1 cellular context compared by ENCODE assay signal in the genomic region with DNA sequence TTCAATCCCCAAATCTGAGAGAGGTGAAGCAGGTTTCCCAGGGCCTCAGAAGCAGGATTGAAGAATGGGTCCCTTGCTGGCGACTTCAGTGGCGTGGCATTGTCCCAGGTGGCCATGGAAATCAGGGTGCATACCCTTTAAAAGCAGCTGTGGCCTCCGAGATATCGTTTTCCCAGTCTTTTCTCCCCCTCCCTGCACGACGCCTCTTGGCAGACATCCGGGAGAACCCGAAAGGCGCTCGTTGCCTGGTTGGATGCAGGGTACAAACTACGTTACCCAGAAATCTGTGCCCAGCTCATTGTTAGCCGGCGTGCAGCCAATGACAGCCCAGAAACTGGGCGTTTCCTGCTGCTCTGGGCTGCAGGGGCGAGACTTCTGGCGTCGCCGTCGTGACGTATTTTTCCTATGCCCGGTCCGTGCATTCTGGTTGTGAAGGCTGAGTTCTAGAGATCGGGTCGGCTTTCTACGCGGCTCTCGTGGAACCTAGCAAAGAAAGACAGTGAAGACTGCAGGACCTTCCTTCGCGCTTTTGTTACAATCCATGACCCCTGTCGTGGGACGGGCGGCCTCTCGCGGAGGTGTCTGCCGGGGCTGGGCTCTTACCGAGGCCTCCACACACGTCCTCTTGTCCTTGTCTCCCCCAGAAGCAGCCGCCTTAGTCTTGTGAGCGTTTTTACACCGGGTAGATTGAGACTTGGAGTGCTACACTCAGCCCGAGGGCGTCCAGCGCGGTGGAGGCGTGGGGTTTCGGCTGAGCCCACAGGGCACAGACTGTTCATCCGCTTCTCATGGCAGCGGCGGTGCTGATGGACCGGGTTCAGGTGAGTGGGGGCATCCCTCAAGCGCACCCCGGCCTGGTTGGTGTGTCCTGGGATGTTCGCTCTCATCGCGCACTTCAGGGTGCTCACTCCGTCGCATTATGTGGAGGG.
TF ChIP-seq lines count a peak whose summit lies in the region.

A gene (plus strand): TSS at position 395 of the 929 bp plus-strand sequence. CDS start 394 bp downstream, at position 789.

TF ChIP-seq in HepG2, 621 proteins besides CTCF, POLR2A, EP300 and RAD21 (continued from another document and continues in another):
- TF ChIP-seq, protein P1, sequence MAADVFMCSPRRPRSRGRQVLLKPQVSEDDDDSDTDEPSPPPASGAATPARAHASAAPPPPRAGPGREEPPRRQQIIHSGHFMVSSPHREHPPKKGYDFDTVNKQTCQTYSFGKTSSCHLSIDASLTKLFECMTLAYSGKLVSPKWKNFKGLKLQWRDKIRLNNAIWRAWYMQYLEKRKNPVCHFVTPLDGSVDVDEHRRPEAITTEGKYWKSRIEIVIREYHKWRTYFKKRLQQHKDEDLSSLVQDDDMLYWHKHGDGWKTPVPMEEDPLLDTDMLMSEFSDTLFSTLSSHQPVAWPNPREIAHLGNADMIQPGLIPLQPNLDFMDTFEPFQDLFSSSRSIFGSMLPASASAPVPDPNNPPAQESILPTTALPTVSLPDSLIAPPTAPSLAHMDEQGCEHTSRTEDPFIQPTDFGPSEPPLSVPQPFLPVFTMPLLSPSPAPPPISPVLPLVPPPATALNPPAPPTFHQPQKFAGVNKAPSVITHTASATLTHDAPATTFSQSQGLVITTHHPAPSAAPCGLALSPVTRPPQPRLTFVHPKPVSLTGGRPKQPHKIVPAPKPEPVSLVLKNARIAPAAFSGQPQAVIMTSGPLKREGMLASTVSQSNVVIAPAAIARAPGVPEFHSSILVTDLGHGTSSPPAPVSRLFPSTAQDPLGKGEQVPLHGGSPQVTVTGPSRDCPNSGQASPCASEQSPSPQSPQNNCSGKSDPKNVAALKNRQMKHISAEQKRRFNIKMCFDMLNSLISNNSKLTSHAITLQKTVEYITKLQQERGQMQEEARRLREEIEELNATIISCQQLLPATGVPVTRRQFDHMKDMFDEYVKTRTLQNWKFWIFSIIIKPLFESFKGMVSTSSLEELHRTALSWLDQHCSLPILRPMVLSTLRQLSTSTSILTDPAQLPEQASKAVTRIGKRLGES (CRISPR knock-in tag; IDR thresholded peaks at IDR 0.05; ENCODE audit: borderline replicate concordance), result no peak
- TF ChIP-seq, protein P2, sequence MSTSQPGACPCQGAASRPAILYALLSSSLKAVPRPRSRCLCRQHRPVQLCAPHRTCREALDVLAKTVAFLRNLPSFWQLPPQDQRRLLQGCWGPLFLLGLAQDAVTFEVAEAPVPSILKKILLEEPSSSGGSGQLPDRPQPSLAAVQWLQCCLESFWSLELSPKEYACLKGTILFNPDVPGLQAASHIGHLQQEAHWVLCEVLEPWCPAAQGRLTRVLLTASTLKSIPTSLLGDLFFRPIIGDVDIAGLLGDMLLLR (CRISPR knock-in tag; IDR thresholded peaks at IDR 0.05), result no peak
- no peak for TF ChIP-seq ZBTB1 (CRISPR knock-in tag; IDR thresholded peaks at IDR 0.05; ENCODE audit: borderline replicate concordance)
- TF ChIP-seq ZNF747 (CRISPR knock-in tag; IDR thresholded peaks at IDR 0.05; ENCODE audit: borderline replicate concordance), result no peak
- TF ChIP-seq ZKSCAN1 (IDR thresholded peaks at IDR 0.05; ENCODE audit: low read length), result no peak
- no peak for TF ChIP-seq ZNF333 (CRISPR knock-in tag; IDR thresholded peaks at IDR 0.05; ENCODE audit: borderline replicate concordance)
- TF ChIP-seq ZFP82 (CRISPR knock-in tag; IDR thresholded peaks at IDR 0.05; ENCODE audit: borderline replicate concordance), result no peak
- TF ChIP-seq, protein P3, sequence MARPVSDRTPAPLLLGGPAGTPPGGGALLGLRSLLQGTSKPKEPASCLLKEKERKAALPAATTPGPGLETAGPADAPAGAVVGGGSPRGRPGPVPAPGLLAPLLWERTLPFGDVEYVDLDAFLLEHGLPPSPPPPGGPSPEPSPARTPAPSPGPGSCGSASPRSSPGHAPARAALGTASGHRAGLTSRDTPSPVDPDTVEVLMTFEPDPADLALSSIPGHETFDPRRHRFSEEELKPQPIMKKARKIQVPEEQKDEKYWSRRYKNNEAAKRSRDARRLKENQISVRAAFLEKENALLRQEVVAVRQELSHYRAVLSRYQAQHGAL (CRISPR knock-in tag; IDR thresholded peaks at IDR 0.05; ENCODE audit: not compliant biosample characterization), result no peak
- TF ChIP-seq, protein P4, sequence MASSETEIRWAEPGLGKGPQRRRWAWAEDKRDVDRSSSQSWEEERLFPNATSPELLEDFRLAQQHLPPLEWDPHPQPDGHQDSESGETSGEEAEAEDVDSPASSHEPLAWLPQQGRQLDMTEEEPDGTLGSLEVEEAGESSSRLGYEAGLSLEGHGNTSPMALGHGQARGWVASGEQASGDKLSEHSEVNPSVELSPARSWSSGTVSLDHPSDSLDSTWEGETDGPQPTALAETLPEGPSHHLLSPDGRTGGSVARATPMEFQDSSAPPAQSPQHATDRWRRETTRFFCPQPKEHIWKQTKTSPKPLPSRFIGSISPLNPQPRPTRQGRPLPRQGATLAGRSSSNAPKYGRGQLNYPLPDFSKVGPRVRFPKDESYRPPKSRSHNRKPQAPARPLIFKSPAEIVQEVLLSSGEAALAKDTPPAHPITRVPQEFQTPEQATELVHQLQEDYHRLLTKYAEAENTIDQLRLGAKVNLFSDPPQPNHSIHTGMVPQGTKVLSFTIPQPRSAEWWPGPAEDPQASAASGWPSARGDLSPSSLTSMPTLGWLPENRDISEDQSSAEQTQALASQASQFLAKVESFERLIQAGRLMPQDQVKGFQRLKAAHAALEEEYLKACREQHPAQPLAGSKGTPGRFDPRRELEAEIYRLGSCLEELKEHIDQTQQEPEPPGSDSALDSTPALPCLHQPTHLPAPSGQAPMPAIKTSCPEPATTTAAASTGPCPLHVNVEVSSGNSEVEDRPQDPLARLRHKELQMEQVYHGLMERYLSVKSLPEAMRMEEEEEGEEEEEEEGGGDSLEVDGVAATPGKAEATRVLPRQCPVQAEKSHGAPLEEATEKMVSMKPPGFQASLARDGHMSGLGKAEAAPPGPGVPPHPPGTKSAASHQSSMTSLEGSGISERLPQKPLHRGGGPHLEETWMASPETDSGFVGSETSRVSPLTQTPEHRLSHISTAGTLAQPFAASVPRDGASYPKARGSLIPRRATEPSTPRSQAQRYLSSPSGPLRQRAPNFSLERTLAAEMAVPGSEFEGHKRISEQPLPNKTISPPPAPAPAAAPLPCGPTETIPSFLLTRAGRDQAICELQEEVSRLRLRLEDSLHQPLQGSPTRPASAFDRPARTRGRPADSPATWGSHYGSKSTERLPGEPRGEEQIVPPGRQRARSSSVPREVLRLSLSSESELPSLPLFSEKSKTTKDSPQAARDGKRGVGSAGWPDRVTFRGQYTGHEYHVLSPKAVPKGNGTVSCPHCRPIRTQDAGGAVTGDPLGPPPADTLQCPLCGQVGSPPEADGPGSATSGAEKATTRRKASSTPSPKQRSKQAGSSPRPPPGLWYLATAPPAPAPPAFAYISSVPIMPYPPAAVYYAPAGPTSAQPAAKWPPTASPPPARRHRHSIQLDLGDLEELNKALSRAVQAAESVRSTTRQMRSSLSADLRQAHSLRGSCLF (CRISPR knock-in tag; IDR thresholded peaks at IDR 0.05; ENCODE audit: borderline replicate concordance), result no peak
- TF ChIP-seq ZFP36L2 (CRISPR knock-in tag; IDR thresholded peaks at IDR 0.05), result no peak
- no peak for TF ChIP-seq ZNF563 (CRISPR knock-in tag; IDR thresholded peaks at IDR 0.05)
- TF ChIP-seq POLR2G (IDR thresholded peaks at IDR 0.05; ENCODE audit: low read depth, low read length), result peak; percentile 85
- no peak for TF ChIP-seq TEAD2 (CRISPR knock-in tag; IDR thresholded peaks at IDR 0.05)
- TF ChIP-seq, protein P5, sequence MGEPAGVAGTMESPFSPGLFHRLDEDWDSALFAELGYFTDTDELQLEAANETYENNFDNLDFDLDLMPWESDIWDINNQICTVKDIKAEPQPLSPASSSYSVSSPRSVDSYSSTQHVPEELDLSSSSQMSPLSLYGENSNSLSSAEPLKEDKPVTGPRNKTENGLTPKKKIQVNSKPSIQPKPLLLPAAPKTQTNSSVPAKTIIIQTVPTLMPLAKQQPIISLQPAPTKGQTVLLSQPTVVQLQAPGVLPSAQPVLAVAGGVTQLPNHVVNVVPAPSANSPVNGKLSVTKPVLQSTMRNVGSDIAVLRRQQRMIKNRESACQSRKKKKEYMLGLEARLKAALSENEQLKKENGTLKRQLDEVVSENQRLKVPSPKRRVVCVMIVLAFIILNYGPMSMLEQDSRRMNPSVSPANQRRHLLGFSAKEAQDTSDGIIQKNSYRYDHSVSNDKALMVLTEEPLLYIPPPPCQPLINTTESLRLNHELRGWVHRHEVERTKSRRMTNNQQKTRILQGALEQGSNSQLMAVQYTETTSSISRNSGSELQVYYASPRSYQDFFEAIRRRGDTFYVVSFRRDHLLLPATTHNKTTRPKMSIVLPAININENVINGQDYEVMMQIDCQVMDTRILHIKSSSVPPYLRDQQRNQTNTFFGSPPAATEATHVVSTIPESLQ (CRISPR knock-in tag; conservative IDR thresholded peaks at IDR 0.05), result no peak
- TF ChIP-seq SMAD3 (CRISPR knock-in tag; IDR thresholded peaks at IDR 0.05), result no peak
- TF ChIP-seq, protein P6, sequence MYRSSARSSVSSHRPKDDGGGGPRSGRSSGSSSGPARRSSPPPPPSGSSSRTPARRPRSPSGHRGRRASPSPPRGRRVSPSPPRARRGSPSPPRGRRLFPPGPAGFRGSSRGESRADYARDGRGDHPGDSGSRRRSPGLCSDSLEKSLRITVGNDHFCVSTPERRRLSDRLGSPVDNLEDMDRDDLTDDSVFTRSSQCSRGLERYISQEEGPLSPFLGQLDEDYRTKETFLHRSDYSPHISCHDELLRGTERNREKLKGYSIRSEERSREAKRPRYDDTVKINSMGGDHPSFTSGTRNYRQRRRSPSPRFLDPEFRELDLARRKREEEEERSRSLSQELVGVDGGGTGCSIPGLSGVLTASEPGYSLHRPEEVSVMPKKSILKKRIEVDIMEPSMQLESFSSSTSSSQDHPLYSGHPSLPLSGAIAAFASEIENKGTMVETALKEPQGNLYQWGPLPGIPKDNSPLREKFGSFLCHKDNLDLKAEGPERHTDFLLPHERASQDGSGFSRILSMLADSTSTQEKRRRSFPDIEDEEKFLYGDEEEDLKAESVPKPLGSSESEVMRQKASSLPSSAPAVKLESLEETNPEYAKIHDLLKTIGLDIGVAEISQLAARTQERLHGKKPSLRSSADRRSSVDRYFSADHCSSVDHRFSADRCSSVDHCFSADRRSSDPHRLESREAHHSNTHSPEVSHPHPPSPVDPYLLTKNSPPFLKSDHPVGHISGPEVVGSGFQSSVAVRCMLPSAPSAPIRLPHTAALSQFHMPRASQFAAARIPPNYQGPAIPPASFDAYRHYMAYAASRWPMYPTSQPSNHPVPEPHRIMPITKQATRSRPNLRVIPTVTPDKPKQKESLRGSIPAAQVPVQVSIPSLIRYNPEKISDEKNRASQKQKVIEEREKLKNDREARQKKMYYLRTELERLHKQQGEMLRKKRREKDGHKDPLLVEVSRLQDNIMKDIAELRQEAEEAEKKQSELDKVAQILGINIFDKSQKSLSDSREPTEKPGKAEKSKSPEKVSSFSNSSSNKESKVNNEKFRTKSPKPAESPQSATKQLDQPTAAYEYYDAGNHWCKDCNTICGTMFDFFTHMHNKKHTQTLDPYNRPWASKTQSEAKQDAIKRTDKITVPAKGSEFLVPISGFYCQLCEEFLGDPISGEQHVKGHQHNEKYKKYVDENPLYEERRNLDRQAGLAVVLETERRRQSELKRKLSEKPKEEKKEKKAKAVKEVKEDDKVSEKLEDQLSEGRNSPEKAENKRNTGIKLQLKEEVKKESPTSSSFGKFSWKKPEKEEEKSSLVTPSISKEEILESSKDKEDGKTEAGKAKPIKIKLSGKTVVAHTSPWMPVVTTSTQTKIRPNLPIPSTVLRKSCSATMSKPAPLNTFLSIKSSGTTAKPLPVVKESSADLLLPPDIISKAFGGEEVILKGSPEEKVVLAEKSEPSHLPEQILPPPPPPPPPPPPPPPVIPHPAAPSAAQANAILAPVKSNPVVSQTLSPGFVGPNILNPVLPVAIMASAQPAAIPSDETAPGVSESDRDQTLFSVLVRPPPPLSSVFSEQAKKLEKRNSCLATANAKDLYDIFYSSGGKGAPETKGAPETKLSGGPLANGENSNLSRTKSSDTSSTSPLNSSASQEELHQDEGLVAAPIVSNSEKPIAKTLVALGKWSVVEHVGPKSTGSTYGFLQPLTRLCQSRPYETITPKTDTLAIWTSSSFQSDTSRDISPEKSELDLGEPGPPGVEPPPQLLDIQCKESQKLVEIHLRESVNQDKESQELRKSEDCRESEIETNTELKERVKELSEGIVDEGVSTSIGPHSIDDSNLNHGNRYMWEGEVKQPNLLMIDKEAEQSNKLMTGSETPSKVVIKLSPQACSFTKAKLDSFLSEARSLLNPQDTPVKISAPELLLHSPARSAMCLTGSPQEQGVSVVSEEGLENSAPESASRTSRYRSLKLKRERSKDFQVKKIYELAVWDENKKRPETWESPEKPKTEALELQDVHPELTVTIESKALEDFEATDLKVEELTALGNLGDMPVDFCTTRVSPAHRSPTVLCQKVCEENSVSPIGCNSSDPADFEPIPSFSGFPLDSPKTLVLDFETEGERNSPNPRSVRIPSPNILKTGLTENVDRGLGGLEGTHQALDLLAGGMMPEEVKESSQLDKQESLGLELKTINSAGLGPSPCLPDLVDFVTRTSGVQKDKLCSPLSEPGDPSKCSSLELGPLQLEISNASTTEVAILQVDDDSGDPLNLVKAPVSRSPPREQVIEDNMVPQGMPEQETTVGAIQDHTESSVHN (CRISPR knock-in tag; IDR thresholded peaks at IDR 0.05), result no peak; the same call in 1 of the 2 replicates
- TF ChIP-seq, protein P7, sequence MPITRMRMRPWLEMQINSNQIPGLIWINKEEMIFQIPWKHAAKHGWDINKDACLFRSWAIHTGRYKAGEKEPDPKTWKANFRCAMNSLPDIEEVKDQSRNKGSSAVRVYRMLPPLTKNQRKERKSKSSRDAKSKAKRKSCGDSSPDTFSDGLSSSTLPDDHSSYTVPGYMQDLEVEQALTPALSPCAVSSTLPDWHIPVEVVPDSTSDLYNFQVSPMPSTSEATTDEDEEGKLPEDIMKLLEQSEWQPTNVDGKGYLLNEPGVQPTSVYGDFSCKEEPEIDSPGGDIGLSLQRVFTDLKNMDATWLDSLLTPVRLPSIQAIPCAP (CRISPR knock-in tag; IDR thresholded peaks at IDR 0.05; ENCODE audit: low read depth), result no peak
- no peak for TF ChIP-seq ZBTB42 (CRISPR knock-in tag; IDR thresholded peaks at IDR 0.05)
- TF ChIP-seq BORCS8-MEF2B (CRISPR knock-in tag; IDR thresholded peaks at IDR 0.05), result peak; percentile 65; the same call in 1 of the 2 replicates
- no peak for TF ChIP-seq ZFAT (CRISPR knock-in tag; conservative IDR thresholded peaks at IDR 0.05)
- TF ChIP-seq ZSCAN20 (CRISPR knock-in tag; IDR thresholded peaks at IDR 0.05; ENCODE audit: borderline replicate concordance), result no peak
- peak; percentile 20; the same call in 1 of the 2 replicates for TF ChIP-seq ZNF614 (CRISPR knock-in tag; IDR thresholded peaks at IDR 0.05; ENCODE audit: borderline replicate concordance)
- no peak for TF ChIP-seq ZFP1 (CRISPR knock-in tag; IDR thresholded peaks at IDR 0.05)
- TF ChIP-seq ZNF570 (CRISPR knock-in tag; IDR thresholded peaks at IDR 0.05; ENCODE audit: borderline replicate concordance), result no peak
- TF ChIP-seq, protein P8, sequence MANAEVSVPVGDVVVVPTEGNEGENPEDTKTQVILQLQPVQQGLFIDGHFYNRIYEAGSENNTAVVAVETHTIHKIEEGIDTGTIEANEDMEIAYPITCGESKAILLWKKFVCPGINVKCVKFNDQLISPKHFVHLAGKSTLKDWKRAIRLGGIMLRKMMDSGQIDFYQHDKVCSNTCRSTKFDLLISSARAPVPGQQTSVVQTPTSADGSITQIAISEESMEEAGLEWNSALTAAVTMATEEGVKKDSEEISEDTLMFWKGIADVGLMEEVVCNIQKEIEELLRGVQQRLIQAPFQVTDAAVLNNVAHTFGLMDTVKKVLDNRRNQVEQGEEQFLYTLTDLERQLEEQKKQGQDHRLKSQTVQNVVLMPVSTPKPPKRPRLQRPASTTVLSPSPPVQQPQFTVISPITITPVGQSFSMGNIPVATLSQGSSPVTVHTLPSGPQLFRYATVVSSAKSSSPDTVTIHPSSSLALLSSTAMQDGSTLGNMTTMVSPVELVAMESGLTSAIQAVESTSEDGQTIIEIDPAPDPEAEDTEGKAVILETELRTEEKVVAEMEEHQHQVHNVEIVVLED (CRISPR knock-in tag; IDR thresholded peaks at IDR 0.05; ENCODE audit: borderline replicate concordance), result peak; percentile 94
- peak; percentile 79 for TF ChIP-seq NR2C2 (CRISPR knock-in tag; IDR thresholded peaks at IDR 0.05; ENCODE audit: borderline replicate concordance)
- TF ChIP-seq NR2F2 (IDR thresholded peaks at IDR 0.05; ENCODE audit: borderline replicate concordance, low read depth), result no peak
- TF ChIP-seq NCOA5 (CRISPR knock-in tag; IDR thresholded peaks at IDR 0.05), result no peak
